Comparison of ENCODE assay signal across 26 cellular contexts in genomic region chr19:45935267-45935666, GRCh38. TPM values are rescaled to one million over a fixed set of nuclear protein-coding genes. Genes with fewer than 3 reads are reported as not detected.
"Had no signal": no experiment of that assay in that cellular context is flagged by ENCODE, and none has a peak within 500 bp of the region (broad histone marks: within the 10 kb centered on the region; RNA-seq: fewer than 3 reads in every experiment).

No MANE protein-coding gene starts in this region.

- FAIRE-seq: astrocyte, RCC 7860 had no signal

- H3K27ac Mint-ChIP-seq: activated B cell treated with CpG ODN at 0.5 μM for 24 hours; activated CD4-positive, alpha-beta memory T cell treated with anti-CD3 and anti-CD28 coated beads for 36 hours; activated CD4-positive, alpha-beta T cell treated with anti-CD3 and anti-CD28 coated beads, Interleukin-2, amount 10 ng/mL, durations not matched to agents 7 days and 5 days; activated naive CD8-positive, alpha-beta T cell; T-helper 2 cell treated with Interferon-gamma antibody and Interleukin-4, amounts not matched to agents 5 μg/mL and 100 μg/mL, for 36 hours had no signal

- H3K36me3 ChIP-seq: SJSA1 had no signal

- H3K27ac ChIP-seq: SJSA1 had no signal

- H3K4me1 ChIP-seq: SJSA1 had no signal

- H3K4me3 ChIP-seq: SJSA1 had no signal

- H3K4me3 Mint-ChIP-seq: activated B cell treated with CpG ODN at 0.5 μM for 24 hours; activated CD4-positive, alpha-beta memory T cell treated with anti-CD3 and anti-CD28 coated beads for 36 hours; activated CD4-positive, alpha-beta T cell treated with anti-CD3 and anti-CD28 coated beads, Interleukin-2, amount 10 ng/mL, durations not matched to agents 7 days and 5 days; activated naive CD8-positive, alpha-beta T cell; activated T-cell treated with anti-CD3 and anti-CD28 coated beads, Interleukin-2, amount 50 U/mL, for 4 hours; brain; central memory CD8-positive, alpha-beta T cell; T-helper 2 cell treated with Interferon-gamma antibody and Interleukin-4, amounts not matched to agents 5 μg/mL and 100 μg/mL, for 36 hours had no signal

- H3K27me3 Mint-ChIP-seq: brain had no signal

- H3K9me3 ChIP-seq: SJSA1 had no signal

- H3K9me3 Mint-ChIP-seq: activated B cell treated with CpG ODN at 0.5 μM for 24 hours; activated CD4-positive, alpha-beta memory T cell treated with anti-CD3 and anti-CD28 coated beads for 36 hours; activated T-cell treated with anti-CD3 and anti-CD28 coated beads, Interleukin-2, amount 50 U/mL, for 4 hours; brain; central memory CD8-positive, alpha-beta T cell had no signal

- H3K4me1 Mint-ChIP-seq: activated B cell treated with CpG ODN at 0.5 μM for 24 hours; central memory CD8-positive, alpha-beta T cell had no signal

- DNase-seq: activated B cell treated with CpG ODN at 0.5 μM for 24 hours; activated CD4-positive, alpha-beta memory T cell treated with anti-CD3 and anti-CD28 coated beads for 36 hours; activated CD4-positive, alpha-beta T cell treated with anti-CD3 and anti-CD28 coated beads for 1 hour; activated CD4-positive, alpha-beta T cell treated with anti-CD3 and anti-CD28 coated beads, Interleukin-2, amount 10 ng/mL, durations not matched to agents 7 days and 5 days; activated CD8-positive, alpha-beta memory T cell treated with anti-CD3 and anti-CD28 coated beads for 24 hours; activated effector memory CD4-positive, alpha-beta T cell treated with anti-CD3 and anti-CD28 coated beads, Interleukin-2, amount 50 U/mL, for 16 hours; activated naive CD4-positive, alpha-beta T cell treated with Interleukin-2 at 50 U/mL for 16 hours; activated T-cell treated with anti-CD3 and anti-CD28 coated beads, Interleukin-2, amount 50 U/mL, for 4 hours; amygdala; Karpas-422; NCI-H1417; NCI-H2029 treated with DMSO at 0.1 percent for 48 hours; NCI-H510A treated with DMSO at 0.1 percent for 48 hours; NCI-H69; NK-92 treated with Interleukin-12 subunit alpha and Interleukin-12 subunit beta, amount 100 ng/mL, for 24 hours; SHP77; SW 1271 had no signal

- ATAC-seq: activated T-cell treated with anti-CD3 and anti-CD28 coated beads, Interleukin-2, amount 50 U/mL, for 4 hours; SK-N-SH treated with all-trans-retinoic acid at 6 μM for 48 hours had no signal

- H3K36me3 Mint-ChIP-seq: activated naive CD8-positive, alpha-beta T cell had no signal

RNA-seq across cellular contexts. Expression of gene NANOS2, which starts 20.7 kb away (rescaled TPM):
- total RNA-seq: activated B cell treated with CpG ODN at 0.5 μM for 24 hours; activated CD4-positive, alpha-beta memory T cell treated with anti-CD3 and anti-CD28 coated beads for 36 hours; activated CD4-positive, alpha-beta T cell treated with anti-CD3 and anti-CD28 coated beads, Interleukin-2, amount 10 ng/mL, durations not matched to agents 7 days and 5 days; activated T-cell treated with anti-CD3 and anti-CD28 coated beads, Interleukin-2, amount 50 U/mL, for 4 hours; astrocyte; SJSA1; T-helper 1 cell treated with Interleukin-12 subunit alpha and Interleukin-12 subunit beta and Interleukin-4 antibody, amounts not matched to agents 30 ng/mL and 1 ng/mL, for 36 hours had no signal

RNA-seq across cellular contexts. Expression of gene NOVA2, which starts 38.4 kb away (rescaled TPM):
- total RNA-seq: activated B cell treated with CpG ODN at 0.5 μM for 24 hours; activated CD4-positive, alpha-beta memory T cell treated with anti-CD3 and anti-CD28 coated beads for 36 hours; activated T-cell treated with anti-CD3 and anti-CD28 coated beads, Interleukin-2, amount 50 U/mL, for 4 hours; SJSA1 had no signal
